In the genomic region with DNA sequence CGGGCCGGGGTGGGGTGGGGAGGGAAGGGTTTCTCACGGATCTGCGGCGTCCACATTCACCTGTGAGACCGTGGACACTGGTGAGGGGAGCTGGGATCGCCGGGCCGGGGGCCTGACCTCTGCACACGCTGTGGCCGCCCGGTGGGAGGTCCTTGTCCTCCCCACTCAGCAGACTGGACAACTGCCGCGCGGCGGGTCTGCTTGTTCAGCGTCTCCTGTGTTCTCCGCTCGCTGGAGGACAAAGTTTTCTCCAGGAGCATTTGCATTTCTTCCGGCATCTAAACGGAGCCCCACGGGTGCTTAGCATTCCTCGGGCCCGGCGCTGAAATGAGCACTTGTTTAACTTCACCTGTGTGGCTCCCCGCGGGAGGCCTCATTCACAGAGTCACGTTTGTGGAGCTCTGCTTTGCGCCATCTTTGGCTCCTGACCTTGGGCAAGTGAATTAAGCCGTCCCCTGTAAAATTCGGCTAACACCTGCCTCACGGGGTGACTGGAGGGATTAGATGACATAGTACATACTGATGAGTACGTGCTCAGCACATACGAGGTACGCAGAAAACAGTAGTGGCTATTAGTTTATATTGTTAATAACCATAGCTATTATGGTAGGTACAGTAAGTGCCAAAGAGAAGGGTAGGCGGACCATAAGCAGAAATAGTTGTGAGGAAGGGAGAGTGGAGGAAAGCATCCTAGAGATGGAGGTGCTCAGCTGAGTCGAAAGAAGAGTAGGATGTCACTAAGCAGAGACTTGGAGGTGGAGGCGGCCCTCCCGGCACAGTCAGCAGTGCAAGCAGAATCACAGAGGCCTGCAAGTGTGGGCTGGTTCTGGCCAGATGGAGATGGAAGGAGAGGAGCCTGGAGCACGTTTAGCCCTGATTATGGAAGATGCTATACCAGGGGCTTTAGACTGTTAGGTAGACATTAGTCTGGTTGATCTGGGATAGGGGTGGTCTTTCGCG, we compare ENCODE assay signal across 1 cellular context.
TF ChIP-seq lines count a peak whose summit lies in the region.

No MANE protein-coding gene starts in this region.

TF ChIP-seq in HEK293, 187 proteins besides CTCF, POLR2A, EP300 and RAD21 (continued from another document):
- TF ChIP-seq, protein P1, sequence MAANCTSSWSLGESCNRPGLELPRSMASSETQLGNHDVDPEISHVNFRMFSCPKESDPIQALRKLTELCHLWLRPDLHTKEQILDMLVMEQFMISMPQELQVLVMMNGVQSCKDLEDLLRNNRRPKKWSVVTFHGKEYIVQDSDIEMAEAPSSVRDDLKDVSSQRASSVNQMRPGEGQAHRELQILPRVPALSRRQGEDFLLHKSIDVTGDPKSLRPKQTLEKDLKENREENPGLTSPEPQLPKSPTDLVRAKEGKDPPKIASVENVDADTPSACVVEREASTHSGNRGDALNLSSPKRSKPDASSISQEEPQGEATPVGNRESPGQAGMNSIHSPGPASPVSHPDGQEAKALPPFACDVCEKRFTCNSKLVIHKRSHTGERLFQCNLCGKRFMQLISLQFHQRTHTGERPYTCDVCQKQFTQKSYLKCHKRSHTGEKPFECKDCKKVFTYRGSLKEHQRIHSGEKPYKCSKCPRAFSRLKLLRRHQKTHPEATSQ (tag by site-specific recombination; IDR thresholded peaks at IDR 0.05) = no peak
- TF ChIP-seq ZIC2 (tag by site-specific recombination; IDR thresholded peaks at IDR 0.05) (0 out of 2 replicates have a peak, but pooled peaks have one; percentile 23), ZNF335 (tag by site-specific recombination; conservative IDR thresholded peaks at IDR 0.05) (peak; percentile 22), ZFHX2 (tag by site-specific recombination; conservative IDR thresholded peaks at IDR 0.05) (peak; percentile 45), ZNF341 (tag by site-specific recombination; IDR thresholded peaks at IDR 0.05; ENCODE audit: low read depth) (no peak), ZNF658 (tag by site-specific recombination; IDR thresholded peaks at IDR 0.05) (no peak), ZNF473 (tag by site-specific recombination; IDR thresholded peaks at IDR 0.05) (no peak), ZNF707 (tag by site-specific recombination; IDR thresholded peaks at IDR 0.05) (no peak), ZNF24 (tag by site-specific recombination; IDR thresholded peaks at IDR 0.05) (no peak), ZEB2 (tag by site-specific recombination; IDR thresholded peaks at IDR 0.05) (no peak), ZNF521 (tag by site-specific recombination; IDR thresholded peaks at IDR 0.05) (no peak), ZNF157 (tag by site-specific recombination; IDR thresholded peaks at IDR 0.05) (no peak), YY1 (tag by site-specific recombination; IDR thresholded peaks at IDR 0.05) (peak; percentile 24; the same call in 1 of the 2 replicates), ZNF76 (tag by site-specific recombination; IDR thresholded peaks at IDR 0.05; ENCODE audit: borderline replicate concordance, low read depth) (no peak), ZNF169 (tag by site-specific recombination; IDR thresholded peaks at IDR 0.05) (no peak)
- TF ChIP-seq, protein P2, sequence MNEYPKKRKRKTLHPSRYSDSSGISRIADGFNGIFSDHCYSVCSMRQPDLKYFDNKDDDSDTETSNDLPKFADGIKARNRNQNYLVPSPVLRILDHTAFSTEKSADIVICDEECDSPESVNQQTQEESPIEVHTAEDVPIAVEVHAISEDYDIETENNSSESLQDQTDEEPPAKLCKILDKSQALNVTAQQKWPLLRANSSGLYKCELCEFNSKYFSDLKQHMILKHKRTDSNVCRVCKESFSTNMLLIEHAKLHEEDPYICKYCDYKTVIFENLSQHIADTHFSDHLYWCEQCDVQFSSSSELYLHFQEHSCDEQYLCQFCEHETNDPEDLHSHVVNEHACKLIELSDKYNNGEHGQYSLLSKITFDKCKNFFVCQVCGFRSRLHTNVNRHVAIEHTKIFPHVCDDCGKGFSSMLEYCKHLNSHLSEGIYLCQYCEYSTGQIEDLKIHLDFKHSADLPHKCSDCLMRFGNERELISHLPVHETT (tag by site-specific recombination; IDR thresholded peaks at IDR 0.05) = no peak
- TF ChIP-seq, protein P3, sequence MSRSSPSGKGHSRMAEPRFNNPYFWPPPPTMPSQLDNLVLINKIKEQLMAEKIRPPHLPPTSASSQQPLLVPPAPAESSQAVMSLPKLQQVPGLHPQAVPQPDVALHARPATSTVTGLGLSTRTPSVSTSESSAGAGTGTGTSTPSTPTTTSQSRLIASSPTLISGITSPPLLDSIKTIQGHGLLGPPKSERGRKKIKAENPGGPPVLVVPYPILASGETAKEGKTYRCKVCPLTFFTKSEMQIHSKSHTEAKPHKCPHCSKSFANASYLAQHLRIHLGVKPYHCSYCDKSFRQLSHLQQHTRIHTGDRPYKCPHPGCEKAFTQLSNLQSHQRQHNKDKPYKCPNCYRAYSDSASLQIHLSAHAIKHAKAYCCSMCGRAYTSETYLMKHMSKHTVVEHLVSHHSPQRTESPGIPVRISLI (tag by site-specific recombination; IDR thresholded peaks at IDR 0.05) = no peak
- TF ChIP-seq, protein P4, sequence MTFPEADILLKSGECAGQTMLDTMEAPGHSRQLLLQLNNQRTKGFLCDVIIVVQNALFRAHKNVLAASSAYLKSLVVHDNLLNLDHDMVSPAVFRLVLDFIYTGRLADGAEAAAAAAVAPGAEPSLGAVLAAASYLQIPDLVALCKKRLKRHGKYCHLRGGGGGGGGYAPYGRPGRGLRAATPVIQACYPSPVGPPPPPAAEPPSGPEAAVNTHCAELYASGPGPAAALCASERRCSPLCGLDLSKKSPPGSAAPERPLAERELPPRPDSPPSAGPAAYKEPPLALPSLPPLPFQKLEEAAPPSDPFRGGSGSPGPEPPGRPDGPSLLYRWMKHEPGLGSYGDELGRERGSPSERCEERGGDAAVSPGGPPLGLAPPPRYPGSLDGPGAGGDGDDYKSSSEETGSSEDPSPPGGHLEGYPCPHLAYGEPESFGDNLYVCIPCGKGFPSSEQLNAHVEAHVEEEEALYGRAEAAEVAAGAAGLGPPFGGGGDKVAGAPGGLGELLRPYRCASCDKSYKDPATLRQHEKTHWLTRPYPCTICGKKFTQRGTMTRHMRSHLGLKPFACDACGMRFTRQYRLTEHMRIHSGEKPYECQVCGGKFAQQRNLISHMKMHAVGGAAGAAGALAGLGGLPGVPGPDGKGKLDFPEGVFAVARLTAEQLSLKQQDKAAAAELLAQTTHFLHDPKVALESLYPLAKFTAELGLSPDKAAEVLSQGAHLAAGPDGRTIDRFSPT (tag by site-specific recombination; IDR thresholded peaks at IDR 0.05) = no peak
